ENCODE assay signal across 11 cellular contexts in genomic region chr2:105865222-105865913, GRCh38.
A peak's percentile ranks its signal among the peaks of the same experiment; 100 is the strongest.
DNase-seq lines count a peak whose midpoint lies in the region; ATAC-seq and TF ChIP-seq lines count a peak whose summit lies in the region.
"Had no signal": no experiment of that assay in that cellular context is flagged by ENCODE, and none has a peak within 500 bp of the region (broad histone marks: within the 10 kb centered on the region; RNA-seq: fewer than 3 reads in every experiment).

No MANE protein-coding gene starts in this region.

- no peaks in the 10 kb centered on the region for H3K27me3 ChIP-seq in GM23338 (ENCODE audit: insufficient read depth)
- H3K27me3 ChIP-seq: stomach had no signal

- no peak overlapping the region for H3K4me2 ChIP-seq in GM23338

- H3K9me2 ChIP-seq in GM23338 (ENCODE audit: insufficient read depth) = no peaks in the 10 kb centered on the region

- H3K4me1 ChIP-seq in mucosa of descending colon (ENCODE audit: low read depth) (peaks cover 5% of the 10 kb centered on the region), GM23338 (ENCODE audit: insufficient read depth) (no peaks in the 10 kb centered on the region)

- intact Hi-C loops in mucosa of descending colon (cut with DNase I, micrococcal nuclease) = no loop called here

- H3K4me3 Mint-ChIP-seq in central memory CD8-positive, alpha-beta T cell = peak overlapping the region; percentile 59
- no peak overlapping the region for H3K4me3 Mint-ChIP-seq in natural killer cell treated with Interleukin-12 subunit alpha and Interleukin-12 subunit beta and Interleukin-15 and Interleukin-18, amount 100 ng/mL, for 72 hours
- H3K4me3 Mint-ChIP-seq in GM23338 = no peak overlapping the region

- peaks cover 9% of the 10 kb centered on the region for H3K36me3 Mint-ChIP-seq in central memory CD8-positive, alpha-beta T cell (ENCODE audit: insufficient read depth)
- H3K36me3 Mint-ChIP-seq in natural killer cell treated with Interleukin-12 subunit alpha and Interleukin-12 subunit beta and Interleukin-15 and Interleukin-18, amount 100 ng/mL, for 72 hours = no peaks in the 10 kb centered on the region
- H3K36me3 Mint-ChIP-seq in GM23338 (ENCODE audit: low read depth) = no peaks in the 10 kb centered on the region

- peaks cover 72% of the 10 kb centered on the region for H3K4me1 Mint-ChIP-seq in central memory CD8-positive, alpha-beta T cell
- H3K4me1 Mint-ChIP-seq in natural killer cell treated with Interleukin-12 subunit alpha and Interleukin-12 subunit beta and Interleukin-15 and Interleukin-18, amount 100 ng/mL, for 72 hours (ENCODE audit: low read depth in 2 of 2) = peaks cover 47 to 59% of the 10 kb centered on the region in 2 donors
- H3K4me1 Mint-ChIP-seq in GM23338 = peaks cover 39% of the 10 kb centered on the region

- peaks cover 57% of the 10 kb centered on the region for H3K79me2 ChIP-seq in GM23338 (replicated peaks; ENCODE audit: insufficient read depth)

- no peaks in the 10 kb centered on the region for H3F3A ChIP-seq in GM23338 (replicated peaks; ENCODE audit: low read depth)

- no peaks in the 10 kb centered on the region for H3K9me3 ChIP-seq in mucosa of descending colon
- H3K9me3 ChIP-seq: stomach had no signal

- no peaks in the 10 kb centered on the region for H3K9me3 Mint-ChIP-seq in central memory CD8-positive, alpha-beta T cell
- no peaks in the 10 kb centered on the region for H3K9me3 Mint-ChIP-seq in natural killer cell treated with Interleukin-12 subunit alpha and Interleukin-12 subunit beta and Interleukin-15 and Interleukin-18, amount 100 ng/mL, for 72 hours
- H3K9me3 Mint-ChIP-seq in GM23338 = no peaks in the 10 kb centered on the region

- no peak overlapping the region for H3K27ac ChIP-seq in GM23338 (ENCODE audit: low read depth)

- no peak overlapping the region for H2AFZ ChIP-seq in GM23338

- peaks cover 5% of the 10 kb centered on the region for H4K20me1 ChIP-seq in GM23338 (replicated peaks; ENCODE audit: insufficient read depth)

- DNase-seq in Daoy (ENCODE audit: low read depth) (peak; percentile 27), NCI-H526 (lab: John Stamatoyannopoulos, UW) (peak; percentile 56 to 74), NCI-H748 treated with DMSO at 0.1 percent for 48 hours (lab: John Stamatoyannopoulos, UW) (no peak), inferior parietal cortex (ENCODE audit: extremely low spot score) (no peak), mucosa of descending colon (no peak), GM23338 (ENCODE audit: low spot score) (no peak)
- no peak for DNase-seq in central memory CD8-positive, alpha-beta T cell (ENCODE audit: low spot score in 2 of 2)
- no peak for DNase-seq in natural killer cell treated with Interleukin-12 subunit alpha and Interleukin-12 subunit beta and Interleukin-15 and Interleukin-18, amount 100 ng/mL, for 72 hours (ENCODE audit: low spot score)
- DNase-seq: kidney glomerular epithelial cell, NCI-H1048, stomach had no signal

- H3K27me3 Mint-ChIP-seq in central memory CD8-positive, alpha-beta T cell = no peaks in the 10 kb centered on the region
- H3K27me3 Mint-ChIP-seq in natural killer cell treated with Interleukin-12 subunit alpha and Interleukin-12 subunit beta and Interleukin-15 and Interleukin-18, amount 100 ng/mL, for 72 hours = no peaks in the 10 kb centered on the region
- H3K27me3 Mint-ChIP-seq in GM23338 (ENCODE audit: insufficient read depth, low read depth, poor library complexity) = peaks cover 1% of the 10 kb centered on the region

- H3K27ac Mint-ChIP-seq in central memory CD8-positive, alpha-beta T cell (ENCODE audit: low read depth) = peak overlapping the region; percentile 96
- peak overlapping the region; percentile 31 to 70 for H3K27ac Mint-ChIP-seq in natural killer cell treated with Interleukin-12 subunit alpha and Interleukin-12 subunit beta and Interleukin-15 and Interleukin-18, amount 100 ng/mL, for 72 hours
- no peak overlapping the region for H3K27ac Mint-ChIP-seq in GM23338

- H3K4me3 ChIP-seq in mucosa of descending colon (no peak overlapping the region), GM23338 (no peak overlapping the region)
- H3K4me3 ChIP-seq: stomach had no signal

- no peak for ATAC-seq in central memory CD8-positive, alpha-beta T cell (replicated peaks; ENCODE audit: extremely low read depth, poor library complexity, severe bottlenecking)
- no peak for ATAC-seq in natural killer cell treated with Interleukin-12 subunit alpha and Interleukin-12 subunit beta and Interleukin-15 and Interleukin-18, amount 100 ng/mL, for 72 hours
- ATAC-seq in mucosa of descending colon = no peak
- ATAC-seq in GM23338 = no peak; the same call in 2 of the 3 replicates

- no peak for TF ChIP-seq CTCF in mucosa of descending colon (IDR thresholded peaks at IDR 0.05)
- TF ChIP-seq CTCF in GM23338 (conservative IDR thresholded peaks at IDR 0.05; ENCODE audit: low read depth in 2 of 2) = no peak

- no peaks in the 10 kb centered on the region for H3K36me3 ChIP-seq in mucosa of descending colon (ENCODE audit: low read depth)
- H3K36me3 ChIP-seq in GM23338 (ENCODE audit: insufficient read depth) = no peaks in the 10 kb centered on the region

TF ChIP-seq in GM23338, 12 proteins besides CTCF, POLR2A, EP300 and RAD21 (continues in another document):
- no peak for TF ChIP-seq JUNB (IDR thresholded peaks at IDR 0.05; ENCODE audit: unreplicated experiment)
- no peak for TF ChIP-seq EZH2phosphoT487 (IDR thresholded peaks at IDR 0.05; ENCODE audit: unreplicated experiment)
- TF ChIP-seq REST (IDR thresholded peaks at IDR 0.05; ENCODE audit: unreplicated experiment) = no peak
- TF ChIP-seq EZH2 (IDR thresholded peaks at IDR 0.05; ENCODE audit: low read depth, unreplicated experiment) = no peak
- TF ChIP-seq CREB1 (CRISPR knock-in tag; IDR thresholded peaks at IDR 0.05; ENCODE audit: low read depth) = no peak

Comparison
In these comparisons a context has a peak if more than half of its experiments do, and no peak if none do; other contexts are left out.
1. DNase-seq: peak in Daoy (single experiment) and NCI-H526 (2 of 2); none in central memory CD8-positive, alpha-beta T cell (0 of 2), natural killer cell treated with Interleukin-12 subunit alpha and Interleukin-12 subunit beta and Interleukin-15 and Interleukin-18, amount 100 ng/mL, for 72 hours (single experiment), NCI-H748 treated with DMSO at 0.1 percent for 48 hours (single experiment), inferior parietal cortex (single experiment), mucosa of descending colon (0 of 3) and GM23338 (single experiment).